In genomic region chr14:104768437-104769323, GRCh38 we compare ENCODE assay signal across 8 cellular contexts. TPM values are rescaled to one million over a fixed set of nuclear protein-coding genes. Genes with fewer than 3 reads are reported as not detected.
DNase-seq lines count a peak whose midpoint lies in the region; ATAC-seq, FAIRE-seq and TF ChIP-seq lines count a peak whose summit lies in the region.

No MANE protein-coding gene starts in this region.

- DNase-seq in HCT116 (ENCODE audit: low read depth, low spot score) (peak; percentile 51), NCI-H146 treated with DMSO at 0.1 percent for 48 hours (lab: John Stamatoyannopoulos, UW; ENCODE audit: unreplicated experiment) (peak; percentile 47), T-helper 9 cell (peak; percentile 95), astrocyte (ENCODE audit: low read depth) (peak; percentile 29), hippocampal formation (lab: John Stamatoyannopoulos, UW) (peak; percentile 46 to 82), sigmoid colon (peak; percentile 94)

- peak; percentile 79 for TF ChIP-seq CTCF in DOHH2 (IDR thresholded peaks at IDR 0.05; ENCODE audit: low read depth, low read length, poor library complexity, severe bottlenecking)
- peak; percentile 68 to 74 (median 69) for TF ChIP-seq CTCF in HCT116 (IDR thresholded peaks at IDR 0.05 in 2 of 3, conservative IDR thresholded peaks at IDR 0.05 in 1 of 3; ENCODE audit: borderline replicate concordance in 1 of 3, insufficient read depth in 1 of 3, low read depth in 2 of 3, low read length in 2 of 3)
- TF ChIP-seq CTCF in astrocyte (IDR thresholded peaks at IDR 0.05; ENCODE audit: insufficient read depth, low read depth, low read length): peak; percentile 58
- TF ChIP-seq CTCF in sigmoid colon (IDR thresholded peaks at IDR 0.05): peak; percentile 75 to 91 (median 80)

- H3K79me2 ChIP-seq in DOHH2 (ENCODE audit: control insufficient read depth, low read length): no peaks in the 10 kb centered on the region
- no peaks in the 10 kb centered on the region for H3K79me2 ChIP-seq in HCT116 (ENCODE audit: insufficient read depth, low read length)
- H3K79me2 ChIP-seq in astrocyte (ENCODE audit: insufficient read depth, low read length): no peaks in the 10 kb centered on the region

- no peak overlapping the region for H3K27ac ChIP-seq in DOHH2 (ENCODE audit: low read depth, low read length)
- H3K27ac ChIP-seq in HCT116 (ENCODE audit: low read depth, low read length): peak overlapping the region; percentile 44
- no peak overlapping the region for H3K27ac ChIP-seq in astrocyte (ENCODE audit: low read depth, low read length)
- H3K27ac ChIP-seq in sigmoid colon: peak overlapping the region; percentile 12 to 55 (median 48)

- H3K4me3 Mint-ChIP-seq in astrocyte (ENCODE audit: unreplicated experiment): no peak overlapping the region

- no TSS peak for BruUV-seq in HCT116 (replicated peaks; lab: Mats Ljungman, UMichigan)

- ATAC-seq in HCT116 (peak; percentile 92), HG02870 (IDR thresholded peaks at IDR 0.05; ENCODE audit: unreplicated experiment) (no peak)

- H2AFZ ChIP-seq in HCT116 (ENCODE audit: low read depth, low read length, poor library complexity, severe bottlenecking) (no peak overlapping the region), astrocyte (ENCODE audit: low read depth, low read length) (no peak overlapping the region)

- peaks cover 3% of the 10 kb centered on the region for H3K4me1 Mint-ChIP-seq in astrocyte (ENCODE audit: low read depth, unreplicated experiment)

- no peak for FAIRE-seq in astrocyte (lab: Jason Lieb, UNC)

- no peak overlapping the region for H3K27ac Mint-ChIP-seq in astrocyte (ENCODE audit: unreplicated experiment)

- H3K4me3 ChIP-seq in DOHH2 (ENCODE audit: low read length): no peak overlapping the region; the same call in 1 of the 2 replicates
- H3K4me3 ChIP-seq in HCT116 (replicated peaks in 1 of 2; ENCODE audit: low read depth in 1 of 2, low read length in 2 of 2): no peak overlapping the region
- H3K4me3 ChIP-seq in astrocyte (ENCODE audit: insufficient read depth, low read depth, low read length): no peak overlapping the region
- no peak overlapping the region for H3K4me3 ChIP-seq in sigmoid colon

- no peaks in the 10 kb centered on the region for H3K27me3 ChIP-seq in DOHH2 (ENCODE audit: control insufficient read depth, low read length)
- no peaks in the 10 kb centered on the region for H3K27me3 ChIP-seq in HCT116 (ENCODE audit: insufficient read depth, low read length)
- no peaks in the 10 kb centered on the region for H3K27me3 ChIP-seq in astrocyte (ENCODE audit: insufficient read depth, low read length)
- H3K27me3 ChIP-seq in sigmoid colon: no peaks in the 10 kb centered on the region

- intact Hi-C loops in HCT116 (cut with micrococcal nuclease): loop anchor here (1.0 to 2.0 kb wide), 2 partner anchors 58 to 276 kb away; no protein-coding TSS in a partner anchor
- intact Hi-C loops in sigmoid colon (cut with DNase I): loop anchor here (1.0 to 10.0 kb wide), 3 partner anchors 58 to 276 kb away; partner anchors contain the start of gene CEP170B

- no peak for TF ChIP-seq EP300 in sigmoid colon (IDR thresholded peaks at IDR 0.05)

- H3K4me1 ChIP-seq in DOHH2 (ENCODE audit: control insufficient read depth, low read length): peaks cover 9% of the 10 kb centered on the region
- peaks cover 3 to 9% of the 10 kb centered on the region in 2 experiments; a peak in 3 of 4 replicates for H3K4me1 ChIP-seq in HCT116 (ENCODE audit: control insufficient read depth in 1 of 2, insufficient read depth in 2 of 2, low read length in 2 of 2)
- H3K4me1 ChIP-seq in astrocyte (ENCODE audit: insufficient read depth, low read length): peaks cover 3% of the 10 kb centered on the region
- H3K4me1 ChIP-seq in sigmoid colon: peaks cover 0 to 10% (median 9%) of the 10 kb centered on the region in 4 donors

- POLR2A ChIA-PET in HCT116 (lab: Charles Lee): interaction anchor here (1.1 to 1.4 kb wide), 2 partner anchors 16 to 58 kb away, joined by 3 to 5 read pairs; partner anchors contain the start of gene SIVA1

- H4K20me1 ChIP-seq in DOHH2 (ENCODE audit: control insufficient read depth, insufficient read depth, low read depth, low read length) (no peaks in the 10 kb centered on the region), HCT116 (ENCODE audit: insufficient read depth) (no peaks in the 10 kb centered on the region), astrocyte (ENCODE audit: insufficient read depth, low read length) (peaks cover 26% of the 10 kb centered on the region)

- TF ChIP-seq POLR2A in HCT116 (IDR thresholded peaks at IDR 0.05; ENCODE audit: borderline replicate concordance, extremely low read depth, insufficient read depth, insufficient read length): no peak
- no peak for TF ChIP-seq POLR2A in sigmoid colon (IDR thresholded peaks at IDR 0.05)

- 13 to 16% methylated on average over 25 of the region's 25 CpGs for WGBS in sigmoid colon, 2 donors

- H3K9me3 ChIP-seq in DOHH2 (ENCODE audit: control insufficient read depth, insufficient read depth, low read length): peaks cover 21% of the 10 kb centered on the region
- peaks cover 0 to 11% of the 10 kb centered on the region in 2 experiments; a peak in 2 of 4 replicates for H3K9me3 ChIP-seq in HCT116 (ENCODE audit: control insufficient read depth in 1 of 2, insufficient read depth in 1 of 2, low read depth in 1 of 2, low read length in 2 of 2)
- no peaks in the 10 kb centered on the region for H3K9me3 ChIP-seq in astrocyte (ENCODE audit: insufficient read depth, low read depth, low read length)
- no peaks in the 10 kb centered on the region for H3K9me3 ChIP-seq in sigmoid colon

- peaks cover 17% of the 10 kb centered on the region for H3F3A ChIP-seq in DOHH2 (ENCODE audit: control insufficient read depth, insufficient read depth)

- peak; percentile 85 for TF ChIP-seq RAD21 in HCT116 (IDR thresholded peaks at IDR 0.05; ENCODE audit: low read depth)

- H3K9ac ChIP-seq in HCT116 (ENCODE audit: low read length): no peak overlapping the region; the same call in 1 of the 2 replicates
- no peak overlapping the region for H3K9ac ChIP-seq in astrocyte (ENCODE audit: low read length)

- H3K9me2 ChIP-seq in DOHH2 (replicated peaks; ENCODE audit: control insufficient read depth, low read length): no peaks in the 10 kb centered on the region
- H3K9me2 ChIP-seq in HCT116 (ENCODE audit: insufficient read depth): no peaks in the 10 kb centered on the region

- RAD21 ChIA-PET in HCT116 (lab: Charles Lee; ENCODE audit: low non-redundant PET in 1 of 2, low total read pairs in 2 of 2, uncharacterized antibody in 2 of 2, unreplicated experiment in 2 of 2): interaction anchor here (0.6 to 1.2 kb wide), 6 partner anchors 16 to 114 kb away, joined by 3 to 5 read pairs (median 4); no protein-coding TSS in a partner anchor

- H3K4me2 ChIP-seq in DOHH2 (ENCODE audit: low read length) (peak overlapping the region; percentile 40; the same call in 1 of the 2 replicates), HCT116 (ENCODE audit: low read length) (peak overlapping the region; percentile 53), astrocyte (ENCODE audit: low read length) (no peak overlapping the region)

- H3K36me3 ChIP-seq in DOHH2 (ENCODE audit: control insufficient read depth, low read length) (peaks cover 40% of the 10 kb centered on the region), HCT116 (ENCODE audit: control insufficient read depth in 1 of 2, insufficient read depth in 2 of 2, low read length in 2 of 2) (peaks cover 0 to 31% of the 10 kb centered on the region in 2 experiments; a peak in 3 of 4 replicates), astrocyte (ENCODE audit: insufficient read depth, low read length) (peaks cover 4% of the 10 kb centered on the region), sigmoid colon (peaks cover 4 to 39% (median 30%) of the 10 kb centered on the region in 4 donors)

- no peaks in the 10 kb centered on the region for H3K27me3 Mint-ChIP-seq in astrocyte (ENCODE audit: low read depth, unreplicated experiment)

- CTCF ChIA-PET in HCT116 (lab: Charles Lee): interaction anchor here (0.6 to 3.1 kb wide), 10 partner anchors 14 to 277 kb away, joined by 3 to 29 read pairs (median 4); partner anchors contain the start of gene SIVA1

- H3K9me3 Mint-ChIP-seq in astrocyte (ENCODE audit: unreplicated experiment): no peaks in the 10 kb centered on the region

- H3K36me3 Mint-ChIP-seq in astrocyte (ENCODE audit: low read depth, unreplicated experiment): peaks cover 18% of the 10 kb centered on the region

TF ChIP-seq in HCT116, 20 proteins besides CTCF, POLR2A, EP300 and RAD21:
- TF ChIP-seq FOSL1 (IDR thresholded peaks at IDR 0.05; ENCODE audit: low read depth) (no peak), POLR2AphosphoS5 (IDR thresholded peaks at IDR 0.05; ENCODE audit: low read depth, low read length) (peak; percentile 41; the same call in 1 of the 2 replicates)

RNA-seq across cellular contexts. Expression of gene SIVA1, which starts 15.7 kb away (rescaled TPM):
- total RNA-seq in HCT116 (2021; ENCODE audit: unreplicated experiment) (141 TPM), astrocyte (46.4 and 51.0 TPM in 2 replicates), sigmoid colon (100 to 1,000 TPM; 235 to 512 (median 367) TPM)
- 142 and 171 TPM in 2 replicates for polyA plus RNA-seq in HCT116 (2012)
- polyA plus RNA-seq in sigmoid colon: 100 to 1,000 TPM; 124 to 227 (median 200) TPM

RNA-seq across cellular contexts. Expression of gene AKT1, which starts 26.9 kb away (rescaled TPM):
- total RNA-seq in HCT116 (2021; ENCODE audit: unreplicated experiment): 152 TPM
- polyA plus RNA-seq in HCT116 (2012): 139 and 160 TPM in 2 replicates
- 148 and 155 TPM in 2 replicates for total RNA-seq in astrocyte
- total RNA-seq in sigmoid colon: 100 to 1,000 TPM; 109 to 180 (median 126) TPM
- 100 to 1,000 TPM in 2 of 3 donors, 10 to 100 TPM in 1; 86.2 to 116 (median 102) TPM for polyA plus RNA-seq in sigmoid colon

RNA-seq across cellular contexts. Expression of gene ZBTB42, which starts 32.2 kb away (rescaled TPM):
- total RNA-seq in HCT116 (2021; ENCODE audit: unreplicated experiment) (4.4 TPM), astrocyte (6.6 and 6.9 TPM in 2 replicates), sigmoid colon (1 to 10 TPM; 1.5 to 5.3 (median 3.5) TPM)
- 3.9 and 4.1 TPM in 2 replicates for polyA plus RNA-seq in HCT116 (2012)
- 1 to 10 TPM; 4.2 to 5.5 (median 4.6) TPM for polyA plus RNA-seq in sigmoid colon

RNA-seq across cellular contexts. Expression of gene ADSS1, which starts 44.7 kb away (rescaled TPM):
- total RNA-seq in HCT116 (2021; ENCODE audit: unreplicated experiment): 9.9 TPM
- 12.5 and 15.4 TPM in 2 replicates for polyA plus RNA-seq in HCT116 (2012)
- total RNA-seq in astrocyte: 4.4 and 5.8 TPM in 2 replicates
- 10 to 100 TPM in 1 of 4 donors, 1 to 10 TPM in 3; 2.0 to 10.2 (median 7.3) TPM for total RNA-seq in sigmoid colon
- 1 to 10 TPM; 3.5 to 6.6 (median 4.1) TPM for polyA plus RNA-seq in sigmoid colon

Comparison
In these comparisons a context has a peak if more than half of its experiments do, and no peak if none do; other contexts are left out.
1. H3K27ac ChIP-seq: peak in HCT116 (single experiment) and sigmoid colon (4 of 4); none in DOHH2 (single experiment) and astrocyte (single experiment).
2. DNase-seq: peak in every context shown above with its lines; median percentile 95 in T-helper 9 cell; 94 in sigmoid colon; 64 in hippocampal formation; 51 in HCT116; 47 in NCI-H146 treated with DMSO at 0.1 percent for 48 hours; 29 in astrocyte.
3. Peak in every context shown above with its lines, with median percentiles within 50 percentile points of each other: CTCF ChIP-seq.